1 cellular context compared by ENCODE assay signal in genomic region chr19:41785653-41786052, GRCh38.
TF ChIP-seq lines count a peak whose summit lies in the region.

No MANE protein-coding gene starts in this region.

TF ChIP-seq in HCT116, 20 proteins besides CTCF, POLR2A, EP300 and RAD21 (continued from another document):
- TF ChIP-seq REST (IDR thresholded peaks at IDR 0.05; ENCODE audit: low read depth) (no peak), ZNF274 (IDR thresholded peaks at IDR 0.05; ENCODE audit: low read depth, low read length) (no peak)
